19 cellular contexts compared by ENCODE assay signal in genomic region chr5:176862330-176862995, GRCh38. TPM values are rescaled to one million over a fixed set of nuclear protein-coding genes. Genes with fewer than 3 reads are reported as not detected.
A peak's percentile ranks its signal among the peaks of the same experiment; 100 is the strongest.
DNase-seq lines count a peak whose midpoint lies in the region; ATAC-seq and TF ChIP-seq lines count a peak whose summit lies in the region.
"Had no signal": no experiment of that assay in that cellular context is flagged by ENCODE, and none has a peak within 500 bp of the region (broad histone marks: within the 10 kb centered on the region; RNA-seq: fewer than 3 reads in every experiment).

No MANE protein-coding gene starts in this region.

- POLR2A ChIA-PET in HEK293 (lab: Yijun Ruan, JAX) = no interaction called here

- H2BK15ac ChIP-seq in neuronal stem cell (ENCODE audit: low read length) = peak overlapping the region; percentile 100

- H3K9ac ChIP-seq in BLaER1 treated with 17β-estradiol and CSF1 and Interleukin-3, amounts not matched to agents 10 nM and 100 nM = no peak overlapping the region
- H3K9ac ChIP-seq in neuronal stem cell (ENCODE audit: low read depth, low read length, poor library complexity) = no peak overlapping the region

- intact Hi-C loops in transverse colon (cut with DNase I; ENCODE audit: low total_unique reads) = no loop called here

- TF ChIP-seq EP300 in transverse colon (IDR thresholded peaks at IDR 0.05; ENCODE audit: low read depth) = no peak

- whole genome bisulfite sequencing in neuronal stem cell (ENCODE audit: extremely low coverage in 2 of 2, insufficient read length in 2 of 2, insufficient replicate concordance in 1 of 2), 2 donors = no CpG with 5 or more reads among the region's 28 CpGs
- 52% methylated on average over 25 of the region's 28 CpGs; no CpG with 5 or more reads in 1 of the 2 donors for WGBS in transverse colon (ENCODE audit: low coverage in 1 of 2), 2 donors
- WGBS in hepatocyte (ENCODE audit: low lambda C conversion rate, missing lambda C conversion rate) = 81% methylated on average over 27 of the region's 28 CpGs

- CTCF ChIA-PET in HEK293 (lab: Yijun Ruan, JAX) = no interaction called here

- H2BK5ac ChIP-seq in neuronal stem cell (ENCODE audit: low read length) = peak overlapping the region; percentile 92

- peaks cover 80 to 91% (median 90%) of the 10 kb centered on the region in 11 experiments for H3K27me3 ChIP-seq in BLaER1 treated with 17β-estradiol and CSF1 and Interleukin-3, amounts not matched to agents 10 nM and 100 nM
- H3K27me3 ChIP-seq in RWPE2 (ENCODE audit: insufficient read depth, poor library complexity, severe bottlenecking) (peaks cover 72% of the 10 kb centered on the region), neuronal stem cell (ENCODE audit: control insufficient read depth in 3 of 3, insufficient read depth in 3 of 3, low read depth in 1 of 3, low read length in 3 of 3) (peaks cover 0 to 75% (median 0%) of the 10 kb centered on the region in 3 experiments), transverse colon (peaks cover 65% of the 10 kb centered on the region), hepatocyte (peaks cover 35% of the 10 kb centered on the region)

- no peak overlapping the region for H3K27ac ChIP-seq in BLaER1 treated with 17β-estradiol and CSF1 and Interleukin-3, amounts not matched to agents 10 nM and 100 nM
- H3K27ac ChIP-seq in HEK293 (ENCODE audit: extremely low read depth, low read depth, low read length) (no peak overlapping the region), RWPE2 (ENCODE audit: poor library complexity, severe bottlenecking) (no peak overlapping the region), neuronal stem cell (replicated peaks; ENCODE audit: low read length) (no peak overlapping the region), transverse colon (no peak overlapping the region), hepatocyte (no peak overlapping the region)
- H3K27ac ChIP-seq: SJSA1 had no signal

- H3K4me2 ChIP-seq in BLaER1 treated with 17β-estradiol and CSF1 and Interleukin-3, amounts not matched to agents 10 nM and 100 nM = peak overlapping the region; percentile 21 to 73 (median 61); a peak in 21 of 22 replicates
- H3K4me2 ChIP-seq in neuronal stem cell (ENCODE audit: insufficient read depth, low read length, poor library complexity, severe bottlenecking) = no peak overlapping the region
- no peak overlapping the region for H3K4me2 ChIP-seq in hepatocyte

- H3K36me3 ChIP-seq in BLaER1 treated with 17β-estradiol and CSF1 and Interleukin-3, amounts not matched to agents 10 nM and 100 nM = no peaks in the 10 kb centered on the region
- H3K36me3 ChIP-seq in HEK293 (ENCODE audit: control insufficient read depth in 2 of 2, insufficient read depth in 1 of 2, low read length in 2 of 2) = no peaks in the 10 kb centered on the region
- no peaks in the 10 kb centered on the region for H3K36me3 ChIP-seq in RWPE2 (ENCODE audit: low read depth)
- H3K36me3 ChIP-seq in neuronal stem cell (replicated peaks in 1 of 2; ENCODE audit: control insufficient read depth in 2 of 2, insufficient read depth in 2 of 2, low read length in 2 of 2) = no peaks in the 10 kb centered on the region
- H3K36me3 ChIP-seq in transverse colon = no peaks in the 10 kb centered on the region
- H3K36me3 ChIP-seq in hepatocyte (replicated peaks; ENCODE audit: insufficient read depth, low read depth) = no peaks in the 10 kb centered on the region
- H3K36me3 ChIP-seq: HAP-1, SJSA1 had no signal

- peak; percentile 37; the same call in 2 of the 3 replicates for ATAC-seq in RWPE2 (ENCODE audit: low read depth)

- peaks cover 0 to 76% (median 38%) of the 10 kb centered on the region in 11 experiments; a peak in 16 of 22 replicates for H4K20me1 ChIP-seq in BLaER1 treated with 17β-estradiol and CSF1 and Interleukin-3, amounts not matched to agents 10 nM and 100 nM
- no peaks in the 10 kb centered on the region for H4K20me1 ChIP-seq in hepatocyte (ENCODE audit: insufficient read depth, poor library complexity, severe bottlenecking)

- H2AFZ ChIP-seq in neuronal stem cell (ENCODE audit: low read length) = no peak overlapping the region
- no peak overlapping the region for H2AFZ ChIP-seq in hepatocyte

- H2BK12ac ChIP-seq in neuronal stem cell (ENCODE audit: low read length) = peak overlapping the region; percentile 100

- H4K8ac ChIP-seq in neuronal stem cell (ENCODE audit: low read depth, low read length) = peak overlapping the region; percentile 66

- H2BK120ac ChIP-seq in neuronal stem cell (ENCODE audit: low read depth, low read length) = peak overlapping the region; percentile 93

- peak overlapping the region; percentile 99 for H3K18ac ChIP-seq in neuronal stem cell (ENCODE audit: low read length)

- no peaks in the 10 kb centered on the region for H3K9me3 ChIP-seq in BLaER1 treated with 17β-estradiol and CSF1 and Interleukin-3, amounts not matched to agents 10 nM and 100 nM (replicated peaks in 1 of 11)
- H3K9me3 ChIP-seq in HEK293 (ENCODE audit: control insufficient read depth, insufficient read depth, low read depth, low read length) = no peaks in the 10 kb centered on the region
- H3K9me3 ChIP-seq in RWPE2 (ENCODE audit: severe bottlenecking) = no peaks in the 10 kb centered on the region
- no peaks in the 10 kb centered on the region for H3K9me3 ChIP-seq in neuronal stem cell (replicated peaks in 1 of 2; ENCODE audit: control insufficient read depth in 2 of 2, insufficient read depth in 1 of 2, low read depth in 1 of 2, low read length in 2 of 2)
- H3K9me3 ChIP-seq in transverse colon = no peaks in the 10 kb centered on the region
- no peaks in the 10 kb centered on the region for H3K9me3 ChIP-seq in hepatocyte (ENCODE audit: low read depth)
- H3K9me3 ChIP-seq: HAP-1, SJSA1 had no signal

- H4K91ac ChIP-seq in neuronal stem cell (ENCODE audit: low read depth, low read length, poor library complexity) = peak overlapping the region; percentile 90

- H2AK5ac ChIP-seq in neuronal stem cell (ENCODE audit: low read depth, low read length) = peak overlapping the region; percentile 100

- H3K4me3 ChIP-seq in BLaER1 treated with 17β-estradiol and CSF1 and Interleukin-3, amounts not matched to agents 10 nM and 100 nM = 0 out of 20 replicates have a peak overlapping the region, but pooled peaks of 2 of the 10 experiments have one; percentile 7 to 13
- H3K4me3 ChIP-seq in HEK293 (ENCODE audit: low read depth, low read length) (no peak overlapping the region), RWPE2 (ENCODE audit: severe bottlenecking) (no peak overlapping the region), neuronal stem cell (ENCODE audit: low read length in 2 of 2) (no peak overlapping the region), transverse colon (no peak overlapping the region), hepatocyte (no peak overlapping the region)
- H3K4me3 ChIP-seq: HAP-1, SJSA1 had no signal

- TF ChIP-seq CTCF in HEK293 (tag by site-specific recombination; IDR thresholded peaks at IDR 0.05) (no peak), RWPE2 (IDR thresholded peaks at IDR 0.05; ENCODE audit: poor library complexity, severe bottlenecking) (no peak), transverse colon (IDR thresholded peaks at IDR 0.05) (no peak), hepatocyte (IDR thresholded peaks at IDR 0.05; ENCODE audit: poor library complexity) (no peak)

- no peak for TF ChIP-seq POLR2A in transverse colon (IDR thresholded peaks at IDR 0.05)

- DNase-seq in RWPE2 (ENCODE audit: low spot score) (no peak), neuronal stem cell (ENCODE audit: low spot score) (no peak), SW 1271 (lab: John Stamatoyannopoulos, UW) (no peak), transverse colon (no peak), hepatocyte (ENCODE audit: low spot score) (no peak)
- DNase-seq: COR-L47, GF-D8, NCI-H1436 treated with DMSO at 0.1 percent for 48 hours, NCI-H2029 treated with DMSO at 0.1 percent for 48 hours, NCI-H510A, NCI-H82 had no signal

- H3K14ac ChIP-seq in neuronal stem cell (ENCODE audit: low read length) = peak overlapping the region; percentile 99

- no peaks in the 10 kb centered on the region for H3K79me2 ChIP-seq in hepatocyte

- in situ Hi-C loops in transverse colon (cut with MboI; ENCODE audit: low pct_ligation_motif_present in 1 of 4, low pct_unique_long_range_greater_than_20kb in 1 of 4, low sequenced_read_pairs in 3 of 4) = no loop called here

- peak overlapping the region; percentile 100 for H3K4ac ChIP-seq in neuronal stem cell (ENCODE audit: low read length)

- H3K9me2 ChIP-seq in hepatocyte (replicated peaks; ENCODE audit: insufficient read depth) = no peaks in the 10 kb centered on the region

- H3K79me1 ChIP-seq in neuronal stem cell (ENCODE audit: low read depth, low read length) = no peaks in the 10 kb centered on the region

- H3K23ac ChIP-seq in neuronal stem cell (ENCODE audit: low read depth, low read length, poor library complexity) = peak overlapping the region; percentile 80

- H3K4me1 ChIP-seq in BLaER1 treated with 17β-estradiol and CSF1 and Interleukin-3, amounts not matched to agents 10 nM and 100 nM = peaks cover 10 to 23% (median 18%) of the 10 kb centered on the region in 10 experiments; a peak in 18 of 20 replicates
- H3K4me1 ChIP-seq in HEK293 (ENCODE audit: control insufficient read depth, insufficient read depth, low read length) (no peaks in the 10 kb centered on the region), RWPE2 (ENCODE audit: insufficient read depth, poor library complexity, severe bottlenecking) (no peaks in the 10 kb centered on the region), neuronal stem cell (ENCODE audit: control insufficient read depth in 2 of 2, insufficient read depth in 1 of 2, low read depth in 1 of 2, low read length in 2 of 2) (peaks cover 34 to 40% of the 10 kb centered on the region in 2 donors), transverse colon (no peaks in the 10 kb centered on the region), hepatocyte (ENCODE audit: insufficient read depth) (no peaks in the 10 kb centered on the region)
- H3K4me1 ChIP-seq: HAP-1, SJSA1 had no signal

TF ChIP-seq in HEK293, 187 proteins besides CTCF, POLR2A, EP300 and RAD21 (continues in another document):
- TF ChIP-seq HOXD13 (CRISPR knock-in tag; IDR thresholded peaks at IDR 0.05; ENCODE audit: borderline replicate concordance) = no peak

RNA-seq across cellular contexts. Expression of gene HK3, which starts 36.7 kb away (rescaled TPM):
- polyA plus RNA-seq in neuronal stem cell (2013, experiment 1 of 2) = not detected
- polyA plus RNA-seq in neuronal stem cell (2013, experiment 2 of 2) = 0.01 TPM
- 1 to 10 TPM; 2.6 to 6.0 (median 4.7) TPM for total RNA-seq in transverse colon
- 0.73 TPM in 1 of 2 replicates, not detected in the other for total RNA-seq in hepatocyte
- polyA plus RNA-seq in hepatocyte = not detected in 2 replicates
- total RNA-seq: Daoy, HT1080, M059J, SJSA1 had no signal
- polyA plus RNA-seq: IgD-negative memory B cell had no signal

RNA-seq across cellular contexts. Expression of gene UNC5A, which starts 52.1 kb away (rescaled TPM):
- 1.3 TPM for polyA plus RNA-seq in neuronal stem cell (2013, experiment 1 of 2)
- polyA plus RNA-seq in neuronal stem cell (2013, experiment 2 of 2) = 1.4 TPM
- total RNA-seq in transverse colon = under 1 TPM in 1 of 4 donors, not detected in 3; 0.32 TPM
- total RNA-seq in hepatocyte = 0.10 and 0.12 TPM in 2 replicates
- polyA plus RNA-seq in hepatocyte = 0.39 and 1.1 TPM in 2 replicates
- total RNA-seq: SJSA1 had no signal
- polyA plus RNA-seq: IgD-negative memory B cell had no signal

Comparison
In these comparisons a context has a peak if more than half of its experiments do, and no peak if none do; other contexts are left out.
1. H3K4me2 ChIP-seq: peak in BLaER1 treated with 17β-estradiol and CSF1 and Interleukin-3, amounts not matched to agents 10 nM and 100 nM (11 of 11); none in neuronal stem cell (single experiment) and hepatocyte (single experiment).